In genomic region chr13:43664700-43665191, GRCh38 we compare ENCODE assay signal across 10 cellular contexts.
DNase-seq lines count a peak whose midpoint lies in the region; ATAC-seq and TF ChIP-seq lines count a peak whose summit lies in the region.
"Had no signal": no experiment of that assay in that cellular context is flagged by ENCODE, and none has a peak within 500 bp of the region (broad histone marks: within the 10 kb centered on the region; RNA-seq: fewer than 3 reads in every experiment).

No MANE protein-coding gene starts in this region.

- H3K27ac ChIP-seq in left ventricle myocardium inferior (replicated peaks) = peak overlapping the region; percentile 55
- H3K27ac ChIP-seq in subcutaneous abdominal adipose tissue (ENCODE audit: low read depth, low read length) = peak overlapping the region; percentile 56
- H3K27ac ChIP-seq: HL-60, parathyroid adenoma had no signal

- no peaks in the 10 kb centered on the region for H3K9me3 Mint-ChIP-seq in activated CD4-positive, alpha-beta T cell treated with anti-CD3 and anti-CD28 coated beads, Interleukin-2, amount 10 ng/mL, durations not matched to agents 7 days and 5 days
- no peaks in the 10 kb centered on the region for H3K9me3 Mint-ChIP-seq in T-helper 2 cell treated with Interferon-gamma antibody and Interleukin-4, amounts not matched to agents 5 μg/mL and 100 μg/mL, for 36 hours
- H3K9me3 Mint-ChIP-seq in glutamatergic neuron (ENCODE audit: unreplicated experiment) = no peaks in the 10 kb centered on the region

- peak overlapping the region in 1 of 5 donors; percentile 20 for H3K9ac ChIP-seq in subcutaneous abdominal adipose tissue (ENCODE audit: low read length in 5 of 5)
- H3K9ac ChIP-seq: parathyroid adenoma had no signal

- POLR2A ChIA-PET in activated CD4-positive, alpha-beta T cell treated with anti-CD3 and anti-CD28 coated beads, Interleukin-2, amount 10 ng/mL, durations not matched to agents 7 days and 5 days (lab: Charles Lee) = no interaction called here

- H3K4me3 Mint-ChIP-seq in activated CD4-positive, alpha-beta T cell treated with anti-CD3 and anti-CD28 coated beads, Interleukin-2, amount 10 ng/mL, durations not matched to agents 7 days and 5 days = peak overlapping the region; percentile 33
- peak overlapping the region; percentile 46 for H3K4me3 Mint-ChIP-seq in T-helper 2 cell treated with Interferon-gamma antibody and Interleukin-4, amounts not matched to agents 5 μg/mL and 100 μg/mL, for 36 hours
- H3K4me3 Mint-ChIP-seq in glutamatergic neuron (ENCODE audit: unreplicated experiment) = no peak overlapping the region

- H3K27me3 Mint-ChIP-seq in activated CD4-positive, alpha-beta T cell treated with anti-CD3 and anti-CD28 coated beads, Interleukin-2, amount 10 ng/mL, durations not matched to agents 7 days and 5 days = peaks cover 2% of the 10 kb centered on the region
- H3K27me3 Mint-ChIP-seq in T-helper 2 cell treated with Interferon-gamma antibody and Interleukin-4, amounts not matched to agents 5 μg/mL and 100 μg/mL, for 36 hours (ENCODE audit: low read depth) = peaks cover 6% of the 10 kb centered on the region
- no peaks in the 10 kb centered on the region for H3K27me3 Mint-ChIP-seq in glutamatergic neuron (ENCODE audit: unreplicated experiment)

- intact Hi-C loops in left ventricle myocardium inferior (cut with micrococcal nuclease) = no loop called here

- no peaks in the 10 kb centered on the region for H3K9me3 ChIP-seq in left ventricle myocardium inferior (replicated peaks)
- no peaks in the 10 kb centered on the region for H3K9me3 ChIP-seq in subcutaneous abdominal adipose tissue (ENCODE audit: control insufficient read depth in 5 of 5, low read length in 5 of 5)

- CTCF ChIA-PET in activated CD4-positive, alpha-beta T cell treated with anti-CD3 and anti-CD28 coated beads, Interleukin-2, amount 10 ng/mL, durations not matched to agents 7 days and 5 days (lab: Charles Lee) = no interaction called here

- TF ChIP-seq CTCF in left ventricle myocardium inferior (IDR thresholded peaks at IDR 0.05; ENCODE audit: borderline replicate concordance) = no peak
- no peak for TF ChIP-seq CTCF in glutamatergic neuron (IDR thresholded peaks at IDR 0.05; ENCODE audit: partially characterized antibody, unreplicated experiment)

- no peaks in the 10 kb centered on the region for H3K27me3 ChIP-seq in left ventricle myocardium inferior (ENCODE audit: low read depth)
- no peaks in the 10 kb centered on the region for H3K27me3 ChIP-seq in subcutaneous abdominal adipose tissue (ENCODE audit: control insufficient read depth in 5 of 5, insufficient read depth in 4 of 5, low read length in 5 of 5)

- peak overlapping the region; percentile 80 for H3K27ac Mint-ChIP-seq in activated CD4-positive, alpha-beta T cell treated with anti-CD3 and anti-CD28 coated beads, Interleukin-2, amount 10 ng/mL, durations not matched to agents 7 days and 5 days
- H3K27ac Mint-ChIP-seq in T-helper 2 cell treated with Interferon-gamma antibody and Interleukin-4, amounts not matched to agents 5 μg/mL and 100 μg/mL, for 36 hours = no peak overlapping the region
- H3K27ac Mint-ChIP-seq in glutamatergic neuron (ENCODE audit: unreplicated experiment) = no peak overlapping the region

- peak; percentile 11 for DNase-seq in activated CD4-positive, alpha-beta T cell treated with anti-CD3 and anti-CD28 coated beads, Interleukin-2, amount 10 ng/mL, durations not matched to agents 7 days and 5 days
- DNase-seq in activated CD4-positive, alpha-beta T cell treated with anti-CD3 and anti-CD28 coated beads, Interleukin-2, amount 50 U/mL, for 4 hours = no peak
- DNase-seq in T-helper 2 cell treated with Interferon-gamma antibody and Interleukin-4, amounts not matched to agents 5 μg/mL and 100 μg/mL, for 36 hours (ENCODE audit: low spot score) = no peak
- peak; percentile 16 for DNase-seq in left ventricle myocardium inferior
- no peak for DNase-seq in dermis blood vessel endothelial cell
- no peak for DNase-seq in glutamatergic neuron

- no peak for ATAC-seq in HG03520 (IDR thresholded peaks at IDR 0.05; ENCODE audit: unreplicated experiment)

- H3K4me1 Mint-ChIP-seq in activated CD4-positive, alpha-beta T cell treated with anti-CD3 and anti-CD28 coated beads, Interleukin-2, amount 10 ng/mL, durations not matched to agents 7 days and 5 days = peaks cover 10% of the 10 kb centered on the region
- H3K4me1 Mint-ChIP-seq in T-helper 2 cell treated with Interferon-gamma antibody and Interleukin-4, amounts not matched to agents 5 μg/mL and 100 μg/mL, for 36 hours (ENCODE audit: low read depth) = peaks cover 5% of the 10 kb centered on the region
- peaks cover 1% of the 10 kb centered on the region for H3K4me1 Mint-ChIP-seq in glutamatergic neuron (ENCODE audit: low read depth, unreplicated experiment)

- H3K4me3 ChIP-seq in left ventricle myocardium inferior (peak overlapping the region; percentile 13), subcutaneous abdominal adipose tissue (ENCODE audit: low read depth in 1 of 5, low read length in 5 of 5) (no peak overlapping the region)

- H3K4me1 ChIP-seq in left ventricle myocardium inferior (peaks cover 29% of the 10 kb centered on the region), subcutaneous abdominal adipose tissue (ENCODE audit: control insufficient read depth in 5 of 5, insufficient read depth in 5 of 5, low read length in 5 of 5) (peaks cover 0 to 30% (median 26%) of the 10 kb centered on the region in 5 donors)
- H3K4me1 ChIP-seq: parathyroid adenoma had no signal

- H3K36me3 ChIP-seq in left ventricle myocardium inferior (no peaks in the 10 kb centered on the region), subcutaneous abdominal adipose tissue (ENCODE audit: control insufficient read depth in 5 of 5, insufficient read depth in 5 of 5, low read length in 5 of 5) (no peaks in the 10 kb centered on the region)

- H3K36me3 Mint-ChIP-seq in activated CD4-positive, alpha-beta T cell treated with anti-CD3 and anti-CD28 coated beads, Interleukin-2, amount 10 ng/mL, durations not matched to agents 7 days and 5 days (ENCODE audit: low read depth) = no peaks in the 10 kb centered on the region
- no peaks in the 10 kb centered on the region for H3K36me3 Mint-ChIP-seq in T-helper 2 cell treated with Interferon-gamma antibody and Interleukin-4, amounts not matched to agents 5 μg/mL and 100 μg/mL, for 36 hours (ENCODE audit: low read depth)
- no peaks in the 10 kb centered on the region for H3K36me3 Mint-ChIP-seq in glutamatergic neuron (ENCODE audit: unreplicated experiment)

Comparison
In these comparisons a context has a peak if more than half of its experiments do, and no peak if none do; other contexts are left out.
1. DNase-seq: peak in activated CD4-positive, alpha-beta T cell treated with anti-CD3 and anti-CD28 coated beads, Interleukin-2, amount 10 ng/mL, durations not matched to agents 7 days and 5 days (single experiment) and left ventricle myocardium inferior (single experiment); none in activated CD4-positive, alpha-beta T cell treated with anti-CD3 and anti-CD28 coated beads, Interleukin-2, amount 50 U/mL, for 4 hours (0 of 2), T-helper 2 cell treated with Interferon-gamma antibody and Interleukin-4, amounts not matched to agents 5 μg/mL and 100 μg/mL, for 36 hours (single experiment), dermis blood vessel endothelial cell (single experiment) and glutamatergic neuron (single experiment).